1 cellular context compared by ENCODE assay signal in the genomic region with DNA sequence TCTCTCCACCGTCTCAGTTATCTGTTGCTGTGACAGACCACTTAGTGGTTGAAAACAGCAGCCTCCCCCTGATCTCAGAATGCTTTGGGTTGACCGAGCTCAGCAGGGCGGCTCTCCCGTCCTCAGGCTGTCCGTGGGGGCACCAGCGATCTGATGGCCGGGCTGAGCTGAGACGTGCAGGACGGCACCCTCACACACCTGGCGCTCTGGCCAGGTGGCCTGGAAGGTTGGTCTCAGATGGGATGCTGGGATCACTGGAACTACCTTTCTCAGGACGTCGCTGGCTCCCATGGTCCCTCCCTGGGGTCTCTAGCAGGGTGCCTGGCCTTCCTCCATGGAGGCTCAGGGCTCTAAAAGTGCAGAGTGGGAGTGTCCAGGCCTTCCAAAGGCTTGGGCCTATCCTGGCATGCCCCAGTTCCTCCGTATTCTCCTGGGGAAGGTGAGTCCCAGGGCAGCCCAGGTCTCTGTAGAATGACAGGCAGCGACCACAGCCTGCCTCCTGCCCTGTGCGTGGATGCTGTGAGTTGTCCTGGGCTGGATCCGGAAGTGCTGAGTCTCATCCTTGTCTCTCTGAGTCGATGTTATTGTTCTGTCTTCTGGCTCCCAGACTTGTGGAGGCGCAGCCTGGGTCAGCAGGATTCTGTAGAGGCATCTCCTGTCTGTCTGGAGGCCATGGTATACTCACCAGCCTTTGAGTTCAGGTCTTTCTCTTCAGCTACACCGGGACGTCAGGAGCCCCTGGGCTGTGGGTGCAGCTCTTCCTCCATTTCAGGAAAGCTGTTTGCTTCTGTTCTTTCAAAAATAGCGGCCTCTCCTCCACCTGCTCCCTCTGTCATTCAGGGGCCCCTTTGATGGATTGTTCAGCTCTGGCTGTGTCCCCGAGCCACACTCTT.
TF ChIP-seq lines count a peak whose summit lies in the region.

No MANE protein-coding gene starts in this region.

TF ChIP-seq in HepG2, 621 proteins besides CTCF, POLR2A, EP300 and RAD21:
- TF ChIP-seq, protein P1, sequence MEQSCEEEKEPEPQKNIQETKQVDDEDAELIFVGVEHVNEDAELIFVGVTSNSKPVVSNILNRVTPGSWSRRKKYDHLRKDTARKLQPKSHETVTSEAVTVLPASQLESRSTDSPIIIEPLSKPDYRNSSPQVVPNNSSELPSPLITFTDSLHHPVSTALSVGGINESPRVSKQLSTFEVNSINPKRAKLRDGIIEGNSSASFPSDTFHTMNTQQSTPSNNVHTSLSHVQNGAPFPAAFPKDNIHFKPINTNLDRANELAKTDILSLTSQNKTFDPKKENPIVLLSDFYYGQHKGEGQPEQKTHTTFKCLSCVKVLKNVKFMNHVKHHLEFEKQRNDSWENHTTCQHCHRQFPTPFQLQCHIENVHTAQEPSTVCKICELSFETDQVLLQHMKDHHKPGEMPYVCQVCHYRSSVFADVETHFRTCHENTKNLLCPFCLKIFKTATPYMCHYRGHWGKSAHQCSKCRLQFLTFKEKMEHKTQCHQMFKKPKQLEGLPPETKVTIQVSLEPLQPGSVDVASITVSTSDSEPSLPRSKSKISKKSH (CRISPR knock-in tag; IDR thresholded peaks at IDR 0.05; ENCODE audit: borderline replicate concordance): no peak
- no peak for TF ChIP-seq SOX5 (CRISPR knock-in tag; IDR thresholded peaks at IDR 0.05; ENCODE audit: borderline replicate concordance)
- TF ChIP-seq ZNF331 (CRISPR knock-in tag; IDR thresholded peaks at IDR 0.05): peak; percentile 93
